In genomic region chr2:95345415-95346235, GRCh38 we compare ENCODE assay signal across 8 cellular contexts. TPM values are rescaled to one million over a fixed set of nuclear protein-coding genes. Genes with fewer than 3 reads are reported as not detected.
DNase-seq lines count a peak whose midpoint lies in the region; ATAC-seq and TF ChIP-seq lines count a peak whose summit lies in the region.

No MANE protein-coding gene starts in this region.

- ATAC-seq in GM19372 (IDR thresholded peaks at IDR 0.05; ENCODE audit: low read depth, unreplicated experiment) (peak; percentile 58), naive B cell (ENCODE audit: low read depth in 2 of 2) (peak; percentile 85)
- peak; percentile 86 to 87 for ATAC-seq in activated T-cell treated with anti-CD3 and anti-CD28 coated beads, Interleukin-2, amount 50 U/mL, for 4 hours
- peak; percentile 82 for ATAC-seq in stimulated activated effector memory CD8-positive, alpha-beta T cell treated with anti-CD3 and anti-CD28 coated beads, Interleukin-12 subunit alpha, Interleukin-12 subunit beta, amount 100 ng/mL, for 72 hours

- no peak overlapping the region for H3K27ac ChIP-seq in BLaER1

- H3K4me3 ChIP-seq in BLaER1 (peak overlapping the region; percentile 71), NT2/D1 (ENCODE audit: insufficient read length, low read depth) (peak overlapping the region; percentile 64), fibroblast of mammary gland (ENCODE audit: control insufficient read depth, low read depth, low read length) (peak overlapping the region; percentile 62)

- H3K27me3 ChIP-seq in BLaER1 (peaks cover 56% of the 10 kb centered on the region), NT2/D1 (ENCODE audit: insufficient read depth, insufficient read length) (peaks cover 67% of the 10 kb centered on the region)

- peaks cover 57% of the 10 kb centered on the region for H3K27me3 Mint-ChIP-seq in activated T-cell treated with anti-CD3 and anti-CD28 coated beads, Interleukin-2, amount 50 U/mL, for 4 hours (ENCODE audit: low read depth)
- peaks cover 32 to 76% (median 43%) of the 10 kb centered on the region in 3 donors for H3K27me3 Mint-ChIP-seq in naive B cell

- no peaks in the 10 kb centered on the region for H3K9me3 Mint-ChIP-seq in activated T-cell treated with anti-CD3 and anti-CD28 coated beads, Interleukin-2, amount 50 U/mL, for 4 hours
- H3K9me3 Mint-ChIP-seq in naive B cell = peaks cover 0 to 4% (median 0%) of the 10 kb centered on the region in 7 donors
- no peaks in the 10 kb centered on the region for H3K9me3 Mint-ChIP-seq in stimulated activated effector memory CD8-positive, alpha-beta T cell treated with anti-CD3 and anti-CD28 coated beads, Interleukin-12 subunit alpha, Interleukin-12 subunit beta, amount 100 ng/mL, for 72 hours

- H3K27ac Mint-ChIP-seq in naive B cell = no peak overlapping the region
- H3K27ac Mint-ChIP-seq in stimulated activated effector memory CD8-positive, alpha-beta T cell treated with anti-CD3 and anti-CD28 coated beads, Interleukin-12 subunit alpha, Interleukin-12 subunit beta, amount 100 ng/mL, for 72 hours = no peak overlapping the region

- H4K20me1 ChIP-seq in BLaER1 = peaks cover 17% of the 10 kb centered on the region

- H3K9ac ChIP-seq in BLaER1 (peak overlapping the region; percentile 36; the same call in 1 of the 2 replicates), NT2/D1 (ENCODE audit: insufficient read length, low read depth) (peak overlapping the region; percentile 76)

- no peaks in the 10 kb centered on the region for H3K4me1 Mint-ChIP-seq in activated T-cell treated with anti-CD3 and anti-CD28 coated beads, Interleukin-2, amount 50 U/mL, for 4 hours (ENCODE audit: low read depth)
- peaks cover 0 to 8% (median 3%) of the 10 kb centered on the region in 3 donors for H3K4me1 Mint-ChIP-seq in naive B cell
- H3K4me1 Mint-ChIP-seq in stimulated activated effector memory CD8-positive, alpha-beta T cell treated with anti-CD3 and anti-CD28 coated beads, Interleukin-12 subunit alpha, Interleukin-12 subunit beta, amount 100 ng/mL, for 72 hours = no peaks in the 10 kb centered on the region

- no peak for TF ChIP-seq CTCF in fibroblast of mammary gland (conservative IDR thresholded peaks at IDR 0.05; ENCODE audit: control insufficient read depth, insufficient read depth, low read depth, low read length)

- H3K36me3 Mint-ChIP-seq in activated T-cell treated with anti-CD3 and anti-CD28 coated beads, Interleukin-2, amount 50 U/mL, for 4 hours (ENCODE audit: insufficient read depth) = no peaks in the 10 kb centered on the region
- H3K36me3 Mint-ChIP-seq in naive B cell = no peaks in the 10 kb centered on the region
- no peaks in the 10 kb centered on the region for H3K36me3 Mint-ChIP-seq in stimulated activated effector memory CD8-positive, alpha-beta T cell treated with anti-CD3 and anti-CD28 coated beads, Interleukin-12 subunit alpha, Interleukin-12 subunit beta, amount 100 ng/mL, for 72 hours

- peaks cover 7% of the 10 kb centered on the region; the same call in 1 of the 2 replicates for H3K4me1 ChIP-seq in BLaER1
- H3K4me1 ChIP-seq in NT2/D1 (ENCODE audit: insufficient read depth, insufficient read length) = peaks cover 19% of the 10 kb centered on the region

- H3K9me3 ChIP-seq in BLaER1 (no peaks in the 10 kb centered on the region), NT2/D1 (ENCODE audit: insufficient read depth, low read length) (no peaks in the 10 kb centered on the region)

- DNase-seq in HPDE6-E6E7 (ENCODE audit: extremely low spot score) (peak; percentile 90), NT2/D1 (ENCODE audit: low read depth, low spot score) (peak; percentile 68), fibroblast of mammary gland (ENCODE audit: low read depth) (peak; percentile 81), naive B cell (peak; percentile 34)
- peak; percentile 39 for DNase-seq in activated T-cell treated with anti-CD3 and anti-CD28 coated beads, Interleukin-2, amount 50 U/mL, for 4 hours
- peak; percentile 63 to 83 for DNase-seq in stimulated activated effector memory CD8-positive, alpha-beta T cell treated with anti-CD3 and anti-CD28 coated beads, Interleukin-12 subunit alpha, Interleukin-12 subunit beta, amount 100 ng/mL, for 72 hours (ENCODE audit: low spot score in 2 of 2)

- H3K4me3 Mint-ChIP-seq in activated T-cell treated with anti-CD3 and anti-CD28 coated beads, Interleukin-2, amount 50 U/mL, for 4 hours = peak overlapping the region; percentile 74
- peak overlapping the region; percentile 65 to 87 (median 86) for H3K4me3 Mint-ChIP-seq in naive B cell
- peak overlapping the region; percentile 73 for H3K4me3 Mint-ChIP-seq in stimulated activated effector memory CD8-positive, alpha-beta T cell treated with anti-CD3 and anti-CD28 coated beads, Interleukin-12 subunit alpha, Interleukin-12 subunit beta, amount 100 ng/mL, for 72 hours

- H3K4me2 ChIP-seq in BLaER1 = peak overlapping the region; percentile 94

- no peaks in the 10 kb centered on the region for H3K36me3 ChIP-seq in BLaER1
- H3K36me3 ChIP-seq in NT2/D1 (ENCODE audit: insufficient read depth, insufficient read length, low read length) = no peaks in the 10 kb centered on the region

RNA-seq across cellular contexts. Expression of gene KCNIP3, which starts 48.5 kb away (rescaled TPM):
- not detected for total RNA-seq in activated T-cell treated with anti-CD3 and anti-CD28 coated beads, Interleukin-2, amount 50 U/mL, for 4 hours
- not detected for polyA plus RNA-seq in naive B cell (ENCODE audit: low read depth in 6 of 6)

RNA-seq across cellular contexts. Expression of gene FAHD2A, which starts 56.9 kb away (rescaled TPM):
- total RNA-seq in activated T-cell treated with anti-CD3 and anti-CD28 coated beads, Interleukin-2, amount 50 U/mL, for 4 hours = 10 to 100 TPM; 13.9 to 15.8 (median 15.3) TPM
- 10 to 100 TPM in 4 of 6 donors, 1 to 10 TPM in 2; 6.7 to 29.3 (median 11.1) TPM for polyA plus RNA-seq in naive B cell (ENCODE audit: low read depth in 6 of 6)

Comparison
In these comparisons a context has a peak if more than half of its experiments do, and no peak if none do; other contexts are left out.
1. DNase-seq: peak in every context shown above with its lines; median percentile 90 in HPDE6-E6E7; 81 in fibroblast of mammary gland; 73 in stimulated activated effector memory CD8-positive, alpha-beta T cell treated with anti-CD3 and anti-CD28 coated beads, Interleukin-12 subunit alpha, Interleukin-12 subunit beta, amount 100 ng/mL, for 72 hours; 68 in NT2/D1; 39 in activated T-cell treated with anti-CD3 and anti-CD28 coated beads, Interleukin-2, amount 50 U/mL, for 4 hours; 34 in naive B cell.